ENCODE assay signal across 1 cellular context in the genomic region with DNA sequence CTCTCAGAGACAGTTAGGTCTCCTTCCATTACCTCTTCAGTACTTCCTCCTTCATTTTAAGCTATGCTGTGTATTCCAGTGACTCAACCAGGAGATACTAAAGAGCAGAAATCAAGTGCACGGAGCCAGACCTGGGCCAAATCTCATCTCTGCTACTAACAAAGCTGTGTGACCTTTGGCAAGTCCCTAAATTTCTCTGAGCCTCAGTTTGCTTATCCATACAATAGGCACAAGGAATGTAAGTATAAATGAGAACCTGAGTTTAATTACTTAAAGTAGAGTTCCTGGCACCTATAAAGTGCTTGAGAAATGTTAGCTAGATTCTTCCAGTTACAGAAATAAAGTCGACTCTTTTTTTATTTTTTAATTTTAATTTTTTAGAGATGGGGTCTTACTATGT.
A peak's percentile ranks its signal among the peaks of the same experiment; 100 is the strongest.
TF ChIP-seq lines count a peak whose summit lies in the region.

No MANE protein-coding gene starts in this region.

TF ChIP-seq in HepG2, 621 proteins besides CTCF, POLR2A, EP300 and RAD21:
- TF ChIP-seq, protein P1, sequence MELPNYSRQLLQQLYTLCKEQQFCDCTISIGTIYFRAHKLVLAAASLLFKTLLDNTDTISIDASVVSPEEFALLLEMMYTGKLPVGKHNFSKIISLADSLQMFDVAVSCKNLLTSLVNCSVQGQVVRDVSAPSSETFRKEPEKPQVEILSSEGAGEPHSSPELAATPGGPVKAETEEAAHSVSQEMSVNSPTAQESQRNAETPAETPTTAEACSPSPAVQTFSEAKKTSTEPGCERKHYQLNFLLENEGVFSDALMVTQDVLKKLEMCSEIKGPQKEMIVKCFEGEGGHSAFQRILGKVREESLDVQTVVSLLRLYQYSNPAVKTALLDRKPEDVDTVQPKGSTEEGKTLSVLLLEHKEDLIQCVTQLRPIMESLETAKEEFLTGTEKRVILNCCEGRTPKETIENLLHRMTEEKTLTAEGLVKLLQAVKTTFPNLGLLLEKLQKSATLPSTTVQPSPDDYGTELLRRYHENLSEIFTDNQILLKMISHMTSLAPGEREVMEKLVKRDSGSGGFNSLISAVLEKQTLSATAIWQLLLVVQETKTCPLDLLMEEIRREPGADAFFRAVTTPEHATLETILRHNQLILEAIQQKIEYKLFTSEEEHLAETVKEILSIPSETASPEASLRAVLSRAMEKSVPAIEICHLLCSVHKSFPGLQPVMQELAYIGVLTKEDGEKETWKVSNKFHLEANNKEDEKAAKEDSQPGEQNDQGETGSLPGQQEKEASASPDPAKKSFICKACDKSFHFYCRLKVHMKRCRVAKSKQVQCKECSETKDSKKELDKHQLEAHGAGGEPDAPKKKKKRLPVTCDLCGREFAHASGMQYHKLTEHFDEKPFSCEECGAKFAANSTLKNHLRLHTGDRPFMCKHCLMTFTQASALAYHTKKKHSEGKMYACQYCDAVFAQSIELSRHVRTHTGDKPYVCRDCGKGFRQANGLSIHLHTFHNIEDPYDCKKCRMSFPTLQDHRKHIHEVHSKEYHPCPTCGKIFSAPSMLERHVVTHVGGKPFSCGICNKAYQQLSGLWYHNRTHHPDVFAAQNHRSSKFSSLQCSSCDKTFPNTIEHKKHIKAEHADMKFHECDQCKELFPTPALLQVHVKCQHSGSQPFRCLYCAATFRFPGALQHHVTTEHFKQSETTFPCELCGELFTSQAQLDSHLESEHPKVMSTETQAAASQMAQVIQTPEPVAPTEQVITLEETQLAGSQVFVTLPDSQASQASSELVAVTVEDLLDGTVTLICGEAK (IDR thresholded peaks at IDR 0.05): no peak
- TF ChIP-seq, protein P1 (CRISPR knock-in tag; IDR thresholded peaks at IDR 0.05): no peak
- no peak for TF ChIP-seq ZFP62 (CRISPR knock-in tag; IDR thresholded peaks at IDR 0.05)
- TF ChIP-seq, protein P2, sequence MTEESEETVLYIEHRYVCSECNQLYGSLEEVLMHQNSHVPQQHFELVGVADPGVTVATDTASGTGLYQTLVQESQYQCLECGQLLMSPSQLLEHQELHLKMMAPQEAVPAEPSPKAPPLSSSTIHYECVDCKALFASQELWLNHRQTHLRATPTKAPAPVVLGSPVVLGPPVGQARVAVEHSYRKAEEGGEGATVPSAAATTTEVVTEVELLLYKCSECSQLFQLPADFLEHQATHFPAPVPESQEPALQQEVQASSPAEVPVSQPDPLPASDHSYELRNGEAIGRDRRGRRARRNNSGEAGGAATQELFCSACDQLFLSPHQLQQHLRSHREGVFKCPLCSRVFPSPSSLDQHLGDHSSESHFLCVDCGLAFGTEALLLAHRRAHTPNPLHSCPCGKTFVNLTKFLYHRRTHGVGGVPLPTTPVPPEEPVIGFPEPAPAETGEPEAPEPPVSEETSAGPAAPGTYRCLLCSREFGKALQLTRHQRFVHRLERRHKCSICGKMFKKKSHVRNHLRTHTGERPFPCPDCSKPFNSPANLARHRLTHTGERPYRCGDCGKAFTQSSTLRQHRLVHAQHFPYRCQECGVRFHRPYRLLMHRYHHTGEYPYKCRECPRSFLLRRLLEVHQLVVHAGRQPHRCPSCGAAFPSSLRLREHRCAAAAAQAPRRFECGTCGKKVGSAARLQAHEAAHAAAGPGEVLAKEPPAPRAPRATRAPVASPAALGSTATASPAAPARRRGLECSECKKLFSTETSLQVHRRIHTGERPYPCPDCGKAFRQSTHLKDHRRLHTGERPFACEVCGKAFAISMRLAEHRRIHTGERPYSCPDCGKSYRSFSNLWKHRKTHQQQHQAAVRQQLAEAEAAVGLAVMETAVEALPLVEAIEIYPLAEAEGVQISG (CRISPR knock-in tag; IDR thresholded peaks at IDR 0.05): no peak
- TF ChIP-seq ZNF557 (CRISPR knock-in tag; IDR thresholded peaks at IDR 0.05): no peak
- TF ChIP-seq RFX3 (CRISPR knock-in tag; IDR thresholded peaks at IDR 0.05): no peak
- no peak for TF ChIP-seq MYC (CRISPR knock-in tag; IDR thresholded peaks at IDR 0.05; ENCODE audit: borderline replicate concordance)
- TF ChIP-seq, protein P3, sequence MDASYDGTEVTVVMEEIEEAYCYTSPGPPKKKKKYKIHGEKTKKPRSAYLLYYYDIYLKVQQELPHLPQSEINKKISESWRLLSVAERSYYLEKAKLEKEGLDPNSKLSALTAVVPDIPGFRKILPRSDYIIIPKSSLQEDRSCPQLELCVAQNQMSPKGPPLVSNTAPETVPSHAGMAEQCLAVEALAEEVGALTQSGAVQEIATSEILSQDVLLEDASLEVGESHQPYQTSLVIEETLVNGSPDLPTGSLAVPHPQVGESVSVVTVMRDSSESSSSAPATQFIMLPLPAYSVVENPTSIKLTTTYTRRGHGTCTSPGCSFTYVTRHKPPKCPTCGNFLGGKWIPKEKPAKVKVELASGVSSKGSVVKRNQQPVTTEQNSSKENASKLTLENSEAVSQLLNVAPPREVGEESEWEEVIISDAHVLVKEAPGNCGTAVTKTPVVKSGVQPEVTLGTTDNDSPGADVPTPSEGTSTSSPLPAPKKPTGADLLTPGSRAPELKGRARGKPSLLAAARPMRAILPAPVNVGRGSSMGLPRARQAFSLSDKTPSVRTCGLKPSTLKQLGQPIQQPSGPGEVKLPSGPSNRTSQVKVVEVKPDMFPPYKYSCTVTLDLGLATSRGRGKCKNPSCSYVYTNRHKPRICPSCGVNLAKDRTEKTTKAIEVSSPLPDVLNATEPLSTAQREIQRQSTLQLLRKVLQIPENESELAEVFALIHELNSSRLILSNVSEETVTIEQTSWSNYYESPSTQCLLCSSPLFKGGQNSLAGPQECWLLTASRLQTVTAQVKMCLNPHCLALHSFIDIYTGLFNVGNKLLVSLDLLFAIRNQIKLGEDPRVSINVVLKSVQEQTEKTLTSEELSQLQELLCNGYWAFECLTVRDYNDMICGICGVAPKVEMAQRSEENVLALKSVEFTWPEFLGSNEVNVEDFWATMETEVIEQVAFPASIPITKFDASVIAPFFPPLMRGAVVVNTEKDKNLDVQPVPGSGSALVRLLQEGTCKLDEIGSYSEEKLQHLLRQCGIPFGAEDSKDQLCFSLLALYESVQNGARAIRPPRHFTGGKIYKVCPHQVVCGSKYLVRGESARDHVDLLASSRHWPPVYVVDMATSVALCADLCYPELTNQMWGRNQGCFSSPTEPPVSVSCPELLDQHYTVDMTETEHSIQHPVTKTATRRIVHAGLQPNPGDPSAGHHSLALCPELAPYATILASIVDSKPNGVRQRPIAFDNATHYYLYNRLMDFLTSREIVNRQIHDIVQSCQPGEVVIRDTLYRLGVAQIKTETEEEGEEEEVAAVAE (CRISPR knock-in tag; IDR thresholded peaks at IDR 0.05; ENCODE audit: borderline replicate concordance): no peak
- peak; percentile 81 for TF ChIP-seq ZNF629 (CRISPR knock-in tag; conservative IDR thresholded peaks at IDR 0.05)
- no peak for TF ChIP-seq ZNF816 (CRISPR knock-in tag; IDR thresholded peaks at IDR 0.05; ENCODE audit: borderline replicate concordance)
- TF ChIP-seq, protein P4, sequence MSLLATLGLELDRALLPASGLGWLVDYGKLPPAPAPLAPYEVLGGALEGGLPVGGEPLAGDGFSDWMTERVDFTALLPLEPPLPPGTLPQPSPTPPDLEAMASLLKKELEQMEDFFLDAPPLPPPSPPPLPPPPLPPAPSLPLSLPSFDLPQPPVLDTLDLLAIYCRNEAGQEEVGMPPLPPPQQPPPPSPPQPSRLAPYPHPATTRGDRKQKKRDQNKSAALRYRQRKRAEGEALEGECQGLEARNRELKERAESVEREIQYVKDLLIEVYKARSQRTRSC (CRISPR knock-in tag; IDR thresholded peaks at IDR 0.05; ENCODE audit: low read depth): no peak
- TF ChIP-seq ZNF83 (CRISPR knock-in tag; IDR thresholded peaks at IDR 0.05; ENCODE audit: borderline replicate concordance): no peak
- TF ChIP-seq TCF7L2 (IDR thresholded peaks at IDR 0.05; ENCODE audit: low read depth, low read length): no peak
- 0 out of 2 replicates have a peak, but pooled peaks have one; percentile 47 for TF ChIP-seq KDM1A (CRISPR knock-in tag; IDR thresholded peaks at IDR 0.05)
- TF ChIP-seq CHD4 (IDR thresholded peaks at IDR 0.05; ENCODE audit: borderline replicate concordance, low read length): 0 out of 2 replicates have a peak, but pooled peaks have one; percentile 40
- no peak for TF ChIP-seq ZNF510 (CRISPR knock-in tag; IDR thresholded peaks at IDR 0.05; ENCODE audit: low read depth)
- TF ChIP-seq, protein P5, sequence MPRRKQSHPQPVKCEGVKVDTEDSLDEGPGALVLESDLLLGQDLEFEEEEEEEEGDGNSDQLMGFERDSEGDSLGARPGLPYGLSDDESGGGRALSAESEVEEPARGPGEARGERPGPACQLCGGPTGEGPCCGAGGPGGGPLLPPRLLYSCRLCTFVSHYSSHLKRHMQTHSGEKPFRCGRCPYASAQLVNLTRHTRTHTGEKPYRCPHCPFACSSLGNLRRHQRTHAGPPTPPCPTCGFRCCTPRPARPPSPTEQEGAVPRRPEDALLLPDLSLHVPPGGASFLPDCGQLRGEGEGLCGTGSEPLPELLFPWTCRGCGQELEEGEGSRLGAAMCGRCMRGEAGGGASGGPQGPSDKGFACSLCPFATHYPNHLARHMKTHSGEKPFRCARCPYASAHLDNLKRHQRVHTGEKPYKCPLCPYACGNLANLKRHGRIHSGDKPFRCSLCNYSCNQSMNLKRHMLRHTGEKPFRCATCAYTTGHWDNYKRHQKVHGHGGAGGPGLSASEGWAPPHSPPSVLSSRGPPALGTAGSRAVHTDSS (CRISPR knock-in tag; conservative IDR thresholded peaks at IDR 0.05): no peak
- TF ChIP-seq MXD4 (CRISPR knock-in tag; IDR thresholded peaks at IDR 0.05): no peak
- no peak for TF ChIP-seq KDM3A (CRISPR knock-in tag; IDR thresholded peaks at IDR 0.05; ENCODE audit: low read depth)
- TF ChIP-seq ZNF7 (CRISPR knock-in tag; IDR thresholded peaks at IDR 0.05): no peak
- TF ChIP-seq PHF21A (CRISPR knock-in tag; IDR thresholded peaks at IDR 0.05): no peak
- TF ChIP-seq ZNF879 (CRISPR knock-in tag; IDR thresholded peaks at IDR 0.05): no peak
- TF ChIP-seq ZNF577 (CRISPR knock-in tag; IDR thresholded peaks at IDR 0.05; ENCODE audit: borderline replicate concordance, low read depth): no peak
- TF ChIP-seq, protein P6, sequence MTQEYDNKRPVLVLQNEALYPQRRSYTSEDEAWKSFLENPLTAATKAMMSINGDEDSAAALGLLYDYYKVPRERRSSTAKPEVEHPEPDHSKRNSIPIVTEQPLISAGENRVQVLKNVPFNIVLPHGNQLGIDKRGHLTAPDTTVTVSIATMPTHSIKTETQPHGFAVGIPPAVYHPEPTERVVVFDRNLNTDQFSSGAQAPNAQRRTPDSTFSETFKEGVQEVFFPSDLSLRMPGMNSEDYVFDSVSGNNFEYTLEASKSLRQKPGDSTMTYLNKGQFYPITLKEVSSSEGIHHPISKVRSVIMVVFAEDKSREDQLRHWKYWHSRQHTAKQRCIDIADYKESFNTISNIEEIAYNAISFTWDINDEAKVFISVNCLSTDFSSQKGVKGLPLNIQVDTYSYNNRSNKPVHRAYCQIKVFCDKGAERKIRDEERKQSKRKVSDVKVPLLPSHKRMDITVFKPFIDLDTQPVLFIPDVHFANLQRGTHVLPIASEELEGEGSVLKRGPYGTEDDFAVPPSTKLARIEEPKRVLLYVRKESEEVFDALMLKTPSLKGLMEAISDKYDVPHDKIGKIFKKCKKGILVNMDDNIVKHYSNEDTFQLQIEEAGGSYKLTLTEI (CRISPR knock-in tag; conservative IDR thresholded peaks at IDR 0.05): no peak
- TF ChIP-seq HIVEP1 (CRISPR knock-in tag; IDR thresholded peaks at IDR 0.05): no peak
